In genomic region chr16:89599451-89599858, GRCh38 we compare ENCODE assay signal across 8 cellular contexts. TPM values are rescaled to one million over a fixed set of nuclear protein-coding genes. Genes with fewer than 3 reads are reported as not detected.
DNase-seq lines count a peak whose midpoint lies in the region; ATAC-seq and TF ChIP-seq lines count a peak whose summit lies in the region.

No MANE protein-coding gene starts in this region.

- peaks cover 7% of the 10 kb centered on the region for H3K4me1 Mint-ChIP-seq in activated naive CD8-positive, alpha-beta T cell treated with anti-CD3 and anti-CD28 coated beads, Interleukin-2, amount 10 ng/mL, durations not matched to agents 7 days and 5 days
- peaks cover 28% of the 10 kb centered on the region for H3K4me1 Mint-ChIP-seq in neural progenitor cell

- H3K4me3 ChIP-seq in Loucy (ENCODE audit: low read length, poor library complexity, severe bottlenecking) (no peak overlapping the region), neural progenitor cell (no peak overlapping the region), esophagus squamous epithelium (no peak overlapping the region)

- intact Hi-C loops in esophagus squamous epithelium (cut with DNase I), result no loop called here

- WGBS in esophagus squamous epithelium, 2 donors, result 16% methylated on average over 4 of the region's 8 CpGs; no CpG with 5 or more reads in 1 of the 2 donors

- H3K27me3 ChIP-seq in Loucy (ENCODE audit: insufficient read depth, low read length, poor library complexity, severe bottlenecking) (no peaks in the 10 kb centered on the region), neural progenitor cell (peaks cover 6% of the 10 kb centered on the region), esophagus squamous epithelium (peaks cover 0 to 11% (median 0%) of the 10 kb centered on the region in 4 donors)

- H3K9ac ChIP-seq in Loucy (ENCODE audit: low read depth, low read length, poor library complexity, severe bottlenecking), result no peak overlapping the region
- no peak overlapping the region for H3K9ac ChIP-seq in neural progenitor cell

- no peak for TF ChIP-seq POLR2A in esophagus squamous epithelium (IDR thresholded peaks at IDR 0.05)

- H4K20me1 ChIP-seq in Loucy (ENCODE audit: insufficient read depth, low read length, poor library complexity, severe bottlenecking) (no peaks in the 10 kb centered on the region), neural progenitor cell (ENCODE audit: low read depth) (peaks cover 4% of the 10 kb centered on the region)

- H3K79me2 ChIP-seq in Loucy (ENCODE audit: insufficient read depth, low read length), result no peaks in the 10 kb centered on the region
- H3K79me2 ChIP-seq in neural progenitor cell (ENCODE audit: low read depth), result no peaks in the 10 kb centered on the region

- H2AFZ ChIP-seq in Loucy (ENCODE audit: low read length) (no peak overlapping the region), neural progenitor cell (replicated peaks) (no peak overlapping the region)

- POLR2A ChIA-PET in activated naive CD8-positive, alpha-beta T cell treated with anti-CD3 and anti-CD28 coated beads, Interleukin-2, amount 10 ng/mL, durations not matched to agents 7 days and 5 days (lab: Charles Lee), result no interaction called here

- ATAC-seq in activated naive CD8-positive, alpha-beta T cell treated with anti-CD3 and anti-CD28 coated beads, Interleukin-2, amount 10 ng/mL, durations not matched to agents 7 days and 5 days (ENCODE audit: low read depth), result peak; percentile 34
- ATAC-seq in GM21381 (IDR thresholded peaks at IDR 0.05; ENCODE audit: unreplicated experiment), result no peak

- no peaks in the 10 kb centered on the region for H3K36me3 ChIP-seq in Loucy (ENCODE audit: insufficient read depth, low read length)
- H3K36me3 ChIP-seq in neural progenitor cell, result no peaks in the 10 kb centered on the region
- no peaks in the 10 kb centered on the region for H3K36me3 ChIP-seq in esophagus squamous epithelium

- no peak overlapping the region for H3K4me3 Mint-ChIP-seq in activated naive CD8-positive, alpha-beta T cell treated with anti-CD3 and anti-CD28 coated beads, Interleukin-2, amount 10 ng/mL, durations not matched to agents 7 days and 5 days
- H3K4me3 Mint-ChIP-seq in neural progenitor cell, result no peak overlapping the region

- TF ChIP-seq CTCF in Loucy (conservative IDR thresholded peaks at IDR 0.05; ENCODE audit: low read length) (peak; percentile 52), neural progenitor cell (IDR thresholded peaks at IDR 0.05) (peak; percentile 59), esophagus squamous epithelium (IDR thresholded peaks at IDR 0.05) (peak in 2 of 6 experiments; percentile 13 to 60)

- H3K9me2 ChIP-seq in Loucy (replicated peaks; ENCODE audit: low read depth, low read length), result no peaks in the 10 kb centered on the region

- H3K4me1 ChIP-seq in Loucy (ENCODE audit: insufficient read depth, low read length, poor library complexity, severe bottlenecking), result peaks cover 9% of the 10 kb centered on the region
- peaks cover 4% of the 10 kb centered on the region for H3K4me1 ChIP-seq in neural progenitor cell
- H3K4me1 ChIP-seq in esophagus squamous epithelium, result peaks cover 17 to 37% (median 31%) of the 10 kb centered on the region in 3 donors

- no peak overlapping the region for H3K27ac ChIP-seq in neural progenitor cell
- H3K27ac ChIP-seq in esophagus squamous epithelium, result peak overlapping the region in 1 of 4 donors; percentile 71

- DNase-seq in NCI-H524 (lab: John Stamatoyannopoulos, UW) (peak; percentile 50 to 71), NCI-H524 treated with DMSO at 0.1 percent for 48 hours (lab: John Stamatoyannopoulos, UW) (no peak), neural progenitor cell (ENCODE audit: low spot score) (peak; percentile 66), esophagus squamous epithelium (lab: John Stamatoyannopoulos, UW) (no peak), DMS79 treated with DMSO at 0.1 percent for 48 hours (lab: John Stamatoyannopoulos, UW) (no peak)
- no peak for DNase-seq in activated naive CD8-positive, alpha-beta T cell treated with anti-CD3 and anti-CD28 coated beads, Interleukin-2, amount 10 ng/mL, durations not matched to agents 7 days and 5 days

- H3K9me3 Mint-ChIP-seq in activated naive CD8-positive, alpha-beta T cell treated with anti-CD3 and anti-CD28 coated beads, Interleukin-2, amount 10 ng/mL, durations not matched to agents 7 days and 5 days, result no peaks in the 10 kb centered on the region
- no peaks in the 10 kb centered on the region for H3K9me3 Mint-ChIP-seq in neural progenitor cell

- H3K36me3 Mint-ChIP-seq in activated naive CD8-positive, alpha-beta T cell treated with anti-CD3 and anti-CD28 coated beads, Interleukin-2, amount 10 ng/mL, durations not matched to agents 7 days and 5 days, result no peaks in the 10 kb centered on the region
- no peaks in the 10 kb centered on the region for H3K36me3 Mint-ChIP-seq in neural progenitor cell

- H3K4me2 ChIP-seq in Loucy (ENCODE audit: low read depth, low read length, poor library complexity, severe bottlenecking) (no peak overlapping the region), neural progenitor cell (no peak overlapping the region)

- H3K27me3 Mint-ChIP-seq in activated naive CD8-positive, alpha-beta T cell treated with anti-CD3 and anti-CD28 coated beads, Interleukin-2, amount 10 ng/mL, durations not matched to agents 7 days and 5 days, result no peaks in the 10 kb centered on the region
- H3K27me3 Mint-ChIP-seq in neural progenitor cell (ENCODE audit: insufficient read depth, low read depth), result peaks cover 2% of the 10 kb centered on the region

- H3K27ac Mint-ChIP-seq in activated naive CD8-positive, alpha-beta T cell treated with anti-CD3 and anti-CD28 coated beads, Interleukin-2, amount 10 ng/mL, durations not matched to agents 7 days and 5 days, result no peak overlapping the region
- H3K27ac Mint-ChIP-seq in neural progenitor cell, result peak overlapping the region; percentile 42

- H3K9me3 ChIP-seq in Loucy (ENCODE audit: insufficient read depth, low read depth, low read length) (no peaks in the 10 kb centered on the region), neural progenitor cell (ENCODE audit: low read depth) (no peaks in the 10 kb centered on the region), esophagus squamous epithelium (no peaks in the 10 kb centered on the region)

- H3F3A ChIP-seq in Loucy (ENCODE audit: low read depth) (no peaks in the 10 kb centered on the region), neural progenitor cell (ENCODE audit: low read depth) (peaks cover 13% of the 10 kb centered on the region)

RNA-seq across cellular contexts. Expression of gene DPEP1, which starts 14.0 kb away (rescaled TPM):
- not detected for total RNA-seq in activated naive CD8-positive, alpha-beta T cell treated with anti-CD3 and anti-CD28 coated beads, Interleukin-2, amount 10 ng/mL, durations not matched to agents 7 days and 5 days
- total RNA-seq in neural progenitor cell (ENCODE audit: low replicate concordance), result 0.24 and 0.74 TPM in 2 replicates
- total RNA-seq in esophagus squamous epithelium, result 1 to 10 TPM in 1 of 4 donors, under 1 TPM in 1, not detected in 2; 0.76 to 4.1 TPM

RNA-seq across cellular contexts. Expression of gene CPNE7, which starts 23.9 kb away (rescaled TPM):
- 1 to 10 TPM; 3.9 to 4.3 TPM for total RNA-seq in activated naive CD8-positive, alpha-beta T cell treated with anti-CD3 and anti-CD28 coated beads, Interleukin-2, amount 10 ng/mL, durations not matched to agents 7 days and 5 days
- total RNA-seq in neural progenitor cell (ENCODE audit: low replicate concordance) (5.2 and 21.1 TPM in 2 replicates), esophagus squamous epithelium (1 to 10 TPM in 3 of 4 donors, under 1 TPM in 1; 0.45 to 2.9 (median 2.1) TPM)

RNA-seq across cellular contexts. Expression of gene RPL13, which starts 39.0 kb away (rescaled TPM):
- 1,000 to 10,000 TPM; 2,631 to 2,711 TPM for total RNA-seq in activated naive CD8-positive, alpha-beta T cell treated with anti-CD3 and anti-CD28 coated beads, Interleukin-2, amount 10 ng/mL, durations not matched to agents 7 days and 5 days
- total RNA-seq in neural progenitor cell (ENCODE audit: low replicate concordance) (1,914 and 5,602 TPM in 2 replicates), esophagus squamous epithelium (1,000 to 10,000 TPM; 3,143 to 7,972 (median 4,864) TPM)

RNA-seq across cellular contexts. Expression of gene CHMP1A, which starts 58.1 kb away (rescaled TPM):
- total RNA-seq in activated naive CD8-positive, alpha-beta T cell treated with anti-CD3 and anti-CD28 coated beads, Interleukin-2, amount 10 ng/mL, durations not matched to agents 7 days and 5 days, result 10 to 100 TPM; 88.1 to 96.3 TPM
- total RNA-seq in neural progenitor cell (ENCODE audit: low replicate concordance) (34.6 and 78.5 TPM in 2 replicates), esophagus squamous epithelium (100 to 1,000 TPM in 2 of 4 donors, 10 to 100 TPM in 2; 83.0 to 116 (median 104) TPM)

RNA-seq across cellular contexts. Expression of gene SPATA33, which starts 58.2 kb away (rescaled TPM):
- 10 to 100 TPM in 1 of 2 experiments, 1 to 10 TPM in 1; 9.8 to 11.6 TPM for total RNA-seq in activated naive CD8-positive, alpha-beta T cell treated with anti-CD3 and anti-CD28 coated beads, Interleukin-2, amount 10 ng/mL, durations not matched to agents 7 days and 5 days
- total RNA-seq in neural progenitor cell (ENCODE audit: low replicate concordance) (9.3 and 14.1 TPM in 2 replicates), esophagus squamous epithelium (1 to 10 TPM; 1.8 to 4.9 (median 2.8) TPM)

Comparison
In these comparisons a context has a peak if more than half of its experiments do, and no peak if none do; other contexts are left out.
1. DNase-seq: peak in NCI-H524 (2 of 2) and neural progenitor cell (single experiment); none in NCI-H524 treated with DMSO at 0.1 percent for 48 hours (single experiment), activated naive CD8-positive, alpha-beta T cell treated with anti-CD3 and anti-CD28 coated beads, Interleukin-2, amount 10 ng/mL, durations not matched to agents 7 days and 5 days (single experiment), esophagus squamous epithelium (single experiment) and DMS79 treated with DMSO at 0.1 percent for 48 hours (single experiment).